In genomic region chr12:68745376-68745903, GRCh38 we compare ENCODE assay signal across 8 cellular contexts. TPM values are rescaled to one million over a fixed set of nuclear protein-coding genes. Genes with fewer than 3 reads are reported as not detected.
A peak's percentile ranks its signal among the peaks of the same experiment; 100 is the strongest.
DNase-seq lines count a peak whose midpoint lies in the region; ATAC-seq and TF ChIP-seq lines count a peak whose summit lies in the region.

No MANE protein-coding gene starts in this region.

- peaks cover 0 to 30% (median 26%) of the 10 kb centered on the region in 3 experiments; a peak in 6 of 7 replicates for H3K36me3 Mint-ChIP-seq in H9 (ENCODE audit: insufficient read depth in 1 of 3, low read depth in 3 of 3)

- H2AK5ac ChIP-seq in H9 (ENCODE audit: insufficient read length, low read length): no peak overlapping the region

- no peak overlapping the region for H3T11ph ChIP-seq in H9 (ENCODE audit: low read length)

- H2BK20ac ChIP-seq in H9 (ENCODE audit: low read depth, low read length, poor library complexity, severe bottlenecking): no peak overlapping the region

- no peak overlapping the region for H2BK5ac ChIP-seq in H9 (ENCODE audit: insufficient read length, low read length)

- H4K8ac ChIP-seq in H9 (replicated peaks; ENCODE audit: insufficient read length, low read depth, low read length): no peak overlapping the region

- no peak overlapping the region for H4K91ac ChIP-seq in H9 (ENCODE audit: insufficient read length, low read depth, low read length)

- H4K5ac ChIP-seq in H9 (ENCODE audit: insufficient read length, low read depth, low read length): no peak overlapping the region

- H3K9ac ChIP-seq in H9 (ENCODE audit: extremely low read depth, insufficient read length, low read length) (peak overlapping the region; percentile 48), stomach smooth muscle (ENCODE audit: low read length in 2 of 2) (peak overlapping the region; percentile 77 to 86)

- peaks cover 4 to 6% of the 10 kb centered on the region in 2 donors for H3K36me3 ChIP-seq in stomach smooth muscle (ENCODE audit: control insufficient read depth in 2 of 2, insufficient read depth in 2 of 2, low read length in 2 of 2)

- DNase-seq in AG04450 (ENCODE audit: low read depth, low spot score): no peak
- no peak for DNase-seq in H9
- DNase-seq in iPS-NIHi11 (ENCODE audit: low spot score): no peak

- H3K27ac Mint-ChIP-seq in H9: peak overlapping the region in 1 of 3 experiments; percentile 92; a peak in 3 of 7 replicates

- H3K14ac ChIP-seq in H9 (ENCODE audit: insufficient read depth, low read length): no peak overlapping the region

- H3K79me2 ChIP-seq in H9 (ENCODE audit: insufficient read depth, low read length): no peaks in the 10 kb centered on the region

- H3K4me3 ChIP-seq in AG04450 (ENCODE audit: low read depth, low read length): peak overlapping the region; percentile 81
- H3K4me3 ChIP-seq in iPS-11a (ENCODE audit: low read depth, low read length): peak overlapping the region; percentile 89
- peak overlapping the region; percentile 81 to 91 for H3K4me3 ChIP-seq in stomach smooth muscle (ENCODE audit: low read length in 2 of 2)

- no peak overlapping the region for H2BK12ac ChIP-seq in H9 (ENCODE audit: insufficient read length, low read depth, low read length)

- H3K4me2 ChIP-seq in H9 (ENCODE audit: insufficient read depth, insufficient read length, low read length): peak overlapping the region; percentile 88

- H3K23ac ChIP-seq in H9 (ENCODE audit: insufficient read length, low read depth, low read length): no peak overlapping the region

- no peak overlapping the region for H3K56ac ChIP-seq in H9 (ENCODE audit: insufficient read length, low read depth, low read length)

- no peak overlapping the region for H2BK15ac ChIP-seq in H9 (ENCODE audit: low read depth, low read length)

- H3K27me3 ChIP-seq in AG04450 (ENCODE audit: control insufficient read depth, insufficient read depth, low read length): no peaks in the 10 kb centered on the region
- H3K27me3 ChIP-seq in H9 (ENCODE audit: insufficient read depth, low read length): no peaks in the 10 kb centered on the region
- no peaks in the 10 kb centered on the region for H3K27me3 ChIP-seq in stomach smooth muscle (ENCODE audit: control insufficient read depth in 1 of 2, insufficient read depth in 2 of 2, low read length in 2 of 2)

- H3K27me3 Mint-ChIP-seq in H9 (ENCODE audit: low read depth): no peaks in the 10 kb centered on the region

- H3K27ac ChIP-seq in AG04450 (ENCODE audit: low read depth, low read length) (no peak overlapping the region), H9 (ENCODE audit: insufficient read length, low read depth, low read length) (no peak overlapping the region), VCaP (peak overlapping the region; percentile 78), stomach smooth muscle (ENCODE audit: low read length) (peak overlapping the region; percentile 75)

- ATAC-seq in GM18520 (IDR thresholded peaks at IDR 0.05; ENCODE audit: unreplicated experiment): no peak
- no peak for ATAC-seq in GM19324 (IDR thresholded peaks at IDR 0.05; ENCODE audit: low FRiP score, unreplicated experiment)

- peak overlapping the region; percentile 96 to 99 for H3K4me3 Mint-ChIP-seq in H9

- H3K9me3 Mint-ChIP-seq in H9: no peaks in the 10 kb centered on the region

- H3K23me2 ChIP-seq in H9 (ENCODE audit: insufficient read length, low read depth, low read length, poor library complexity, severe bottlenecking): peaks cover 6% of the 10 kb centered on the region

- no peaks in the 10 kb centered on the region for H4K20me1 ChIP-seq in H9 (ENCODE audit: control insufficient read depth, insufficient read depth, insufficient read length)

- CTCF ChIA-PET in AG04450 (lab: Charles Lee): no interaction called here

- POLR2A ChIA-PET in AG04450 (lab: Yijun Ruan, JAX): interaction anchor here (0.9 to 3.0 kb wide), 3 partner anchors 63 to 425 kb away, joined by 3 to 31 read pairs (median 4); partner anchors contain the start of gene MDM2

- WGBS in H9 (ENCODE audit: extremely low coverage, insufficient read length, low lambda C conversion rate): no CpG with 5 or more reads among the region's 9 CpGs

- no peaks in the 10 kb centered on the region for H3K9me3 ChIP-seq in AG04450 (ENCODE audit: control insufficient read depth, insufficient read depth, low read length)
- no peaks in the 10 kb centered on the region for H3K9me3 ChIP-seq in H9 (ENCODE audit: control insufficient read depth, low read depth, low read length)
- no peaks in the 10 kb centered on the region for H3K9me3 ChIP-seq in stomach smooth muscle (ENCODE audit: control insufficient read depth in 2 of 2, low read length in 2 of 2)

- H3K4ac ChIP-seq in H9 (ENCODE audit: low read depth, low read length): no peak overlapping the region

- no peak for TF ChIP-seq CTCF in AG04450 (IDR thresholded peaks at IDR 0.05; ENCODE audit: low read depth, low read length)
- no peak for TF ChIP-seq CTCF in H9 (conservative IDR thresholded peaks at IDR 0.05)
- TF ChIP-seq CTCF in VCaP (conservative IDR thresholded peaks at IDR 0.05): no peak

- no peak overlapping the region for H2BK120ac ChIP-seq in H9 (ENCODE audit: low read depth, low read length, poor library complexity, severe bottlenecking)

- peaks cover 12 to 17% of the 10 kb centered on the region in 2 experiments for H3K4me1 Mint-ChIP-seq in H9

- H3K18ac ChIP-seq in H9 (ENCODE audit: insufficient read length, low read depth, low read length): no peak overlapping the region

- H2AFZ ChIP-seq in H9 (ENCODE audit: low read length): no peak overlapping the region

- no peaks in the 10 kb centered on the region for H3K79me1 ChIP-seq in H9 (ENCODE audit: insufficient read depth, low read depth, low read length, poor library complexity, severe bottlenecking)

- H3K4me1 ChIP-seq in H9 (ENCODE audit: insufficient read depth, low read length) (no peaks in the 10 kb centered on the region), stomach smooth muscle (ENCODE audit: control insufficient read depth, insufficient read depth, low read length) (peaks cover 2% of the 10 kb centered on the region)

RNA-seq across cellular contexts. Expression of gene SLC35E3, which starts 0.5 kb away (rescaled TPM):
- polyA plus RNA-seq in AG04450 (2011; rRNA removed): 7.7 and 9.2 TPM in 2 replicates
- 2.2 and 2.5 TPM in 2 replicates for polyA minus RNA-seq in AG04450 (2011; rRNA and poly(A)+ RNA removed)
- total RNA-seq in H9 (2021): 17.2 and 17.9 TPM in 2 replicates

RNA-seq across cellular contexts. Expression of gene NUP107, which starts 58.7 kb away (rescaled TPM):
- 31.5 and 46.7 TPM in 2 replicates for polyA plus RNA-seq in AG04450 (2011; rRNA removed)
- polyA minus RNA-seq in AG04450 (2011; rRNA and poly(A)+ RNA removed): 18.3 and 26.2 TPM in 2 replicates
- total RNA-seq in H9 (2021): 142 and 147 TPM in 2 replicates

Comparison
In these comparisons a context has a peak if more than half of its experiments do, and no peak if none do; other contexts are left out.
1. H3K27ac ChIP-seq: peak in VCaP (single experiment) and stomach smooth muscle (single experiment); none in AG04450 (single experiment) and H9 (single experiment).
2. Peak in every context shown above with its lines, with median percentiles within 50 percentile points of each other: H3K4me3 ChIP-seq.